12 cellular contexts compared by ENCODE assay signal in the genomic region with DNA sequence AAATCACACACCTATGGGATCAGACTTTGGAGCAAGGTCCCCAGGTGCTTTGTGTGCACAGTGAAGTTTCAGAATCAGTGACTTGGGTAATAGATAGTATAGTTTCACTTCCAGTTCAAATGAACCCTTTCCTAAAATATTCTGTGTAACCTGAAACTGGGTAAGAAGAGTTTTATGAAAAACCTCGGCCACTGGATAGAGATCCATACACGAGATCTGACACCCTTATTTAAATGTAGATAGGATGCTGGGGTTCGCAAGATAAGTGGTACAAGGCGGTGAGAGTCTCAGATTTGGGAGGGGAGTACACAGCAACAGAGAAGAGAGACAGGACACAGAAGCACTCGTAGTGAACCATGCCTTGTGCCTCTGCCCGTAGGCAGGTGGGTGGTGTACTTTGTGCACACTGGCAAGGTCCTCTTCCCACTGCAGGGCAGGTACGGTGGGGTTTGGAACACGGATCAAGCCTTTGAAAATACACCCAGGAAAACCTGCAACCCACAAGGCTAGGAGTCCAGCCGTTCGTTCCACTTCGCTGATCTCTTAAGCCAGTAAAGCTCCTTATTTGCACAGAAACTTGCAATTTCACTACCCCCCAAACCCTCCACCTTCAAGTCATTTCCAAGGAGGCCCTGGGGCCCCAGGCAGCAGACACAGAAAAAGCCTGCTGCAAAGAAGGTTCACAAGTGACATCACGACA.
DNase-seq lines count a peak whose midpoint lies in the region; ATAC-seq lines count a peak whose summit lies in the region.
"Had no signal": no experiment of that assay in that cellular context is flagged by ENCODE, and none has a peak within 500 bp of the region (broad histone marks: within the 10 kb centered on the region; RNA-seq: fewer than 3 reads in every experiment).

No MANE protein-coding gene starts in this region.

- H4K20me1 ChIP-seq in BLaER1 treated with 17β-estradiol and CSF1 and Interleukin-3, amounts not matched to agents 10 nM and 100 nM: no peaks in the 10 kb centered on the region

- no peak overlapping the region for H3K9ac ChIP-seq in BLaER1 treated with 17β-estradiol and CSF1 and Interleukin-3, amounts not matched to agents 10 nM and 100 nM

- ATAC-seq in GM19023 (IDR thresholded peaks at IDR 0.05; ENCODE audit: unreplicated experiment) (peak; percentile 74), HG02759 (IDR thresholded peaks at IDR 0.05; ENCODE audit: unreplicated experiment) (peak; percentile 87), HG03575 (IDR thresholded peaks at IDR 0.05; ENCODE audit: extremely low read depth, insufficient number of reproducible peaks, low FRiP score, unreplicated experiment) (peak; percentile 64)
- ATAC-seq: HCT116 had no signal

- H3K27me3 ChIP-seq in BLaER1 treated with 17β-estradiol and CSF1 and Interleukin-3, amounts not matched to agents 10 nM and 100 nM: no peaks in the 10 kb centered on the region

- H3K4me2 ChIP-seq in BLaER1 treated with 17β-estradiol and CSF1 and Interleukin-3, amounts not matched to agents 10 nM and 100 nM: peak overlapping the region in 8 of 11 experiments; percentile 5 to 50 (median 27); a peak in 14 of 22 replicates

- H3K27ac ChIP-seq in BLaER1 treated with 17β-estradiol and CSF1 and Interleukin-3, amounts not matched to agents 10 nM and 100 nM: no peak overlapping the region
- H3K27ac ChIP-seq: thoracic aorta had no signal

- H3K4me3 ChIP-seq in BLaER1 treated with 17β-estradiol and CSF1 and Interleukin-3, amounts not matched to agents 10 nM and 100 nM: no peak overlapping the region
- H3K4me3 ChIP-seq: thoracic aorta had no signal

- no peaks in the 10 kb centered on the region for H3K9me3 ChIP-seq in BLaER1 treated with 17β-estradiol and CSF1 and Interleukin-3, amounts not matched to agents 10 nM and 100 nM (replicated peaks in 1 of 11)
- H3K9me3 ChIP-seq: thoracic aorta had no signal

- no peak for DNase-seq in kidney glomerular epithelial cell (lab: John Stamatoyannopoulos, UW)
- no peak for DNase-seq in foreskin melanocyte
- no peak for DNase-seq in H4 (ENCODE audit: low spot score)
- no peak for DNase-seq in activated gamma-delta T cell treated with Interleukin-2 at 50 U/mL for 16 hours
- DNase-seq: activated effector memory CD4-positive, alpha-beta T cell treated with Interleukin-2 at 50 U/mL for 16 hours; NCI-H226 had no signal

- H3K36me3 ChIP-seq in BLaER1 treated with 17β-estradiol and CSF1 and Interleukin-3, amounts not matched to agents 10 nM and 100 nM: no peaks in the 10 kb centered on the region
- H3K36me3 ChIP-seq: thoracic aorta had no signal

- H3K4me1 ChIP-seq in BLaER1 treated with 17β-estradiol and CSF1 and Interleukin-3, amounts not matched to agents 10 nM and 100 nM: peaks cover 6 to 20% (median 15%) of the 10 kb centered on the region in 10 experiments
